Comparison of ENCODE assay signal across 1 cellular context in genomic region chr15:69121198-69121828, GRCh38.
TF ChIP-seq lines count a peak whose summit lies in the region.

No MANE protein-coding gene starts in this region.

TF ChIP-seq in K562, 482 proteins besides CTCF, POLR2A, EP300 and RAD21 (continued from another document):
- TF ChIP-seq PREB (CRISPR knock-in tag; IDR thresholded peaks at IDR 0.05), result no peak
- no peak for TF ChIP-seq ZNF695 (CRISPR knock-in tag; IDR thresholded peaks at IDR 0.05)
- TF ChIP-seq CEBPG (CRISPR knock-in tag; IDR thresholded peaks at IDR 0.05), result no peak
- peak in 1 of 2 experiments; percentile 44; a peak in 2 of 4 replicates for TF ChIP-seq CEBPG (tag; conservative IDR thresholded peaks at IDR 0.05 in 1 of 2, IDR thresholded peaks at IDR 0.05 in 1 of 2)
- TF ChIP-seq ZNF232 (CRISPR knock-in tag; IDR thresholded peaks at IDR 0.05), result no peak
- 0 out of 2 replicates have a peak, but pooled peaks have one; percentile 19 for TF ChIP-seq OTX1 (CRISPR knock-in tag; IDR thresholded peaks at IDR 0.05)
- TF ChIP-seq ZBTB5 (IDR thresholded peaks at IDR 0.05), result no peak
- no peak for TF ChIP-seq RBM39 (optimal IDR thresholded peaks at IDR 0.05; ENCODE audit: low read depth, low read length)
- no peak for TF ChIP-seq CBX1 (IDR thresholded peaks at IDR 0.05; ENCODE audit: low read depth)
- TF ChIP-seq ZNF830 (CRISPR knock-in tag; IDR thresholded peaks at IDR 0.05), result no peak
- no peak for TF ChIP-seq ZBTB9 (CRISPR knock-in tag; IDR thresholded peaks at IDR 0.05)
- TF ChIP-seq HEY1 (CRISPR knock-in tag; IDR thresholded peaks at IDR 0.05; ENCODE audit: borderline replicate concordance), result no peak
- no peak for TF ChIP-seq ESRRB (CRISPR knock-in tag; IDR thresholded peaks at IDR 0.05; ENCODE audit: borderline replicate concordance)
- peak; percentile 82 for TF ChIP-seq ZNF512 (tag; IDR thresholded peaks at IDR 0.05)
- 0 out of 2 replicates have a peak, but pooled peaks have one; percentile 64 for TF ChIP-seq ZBTB26 (CRISPR knock-in tag; IDR thresholded peaks at IDR 0.05)
- no peak for TF ChIP-seq CBX2 (IDR thresholded peaks at IDR 0.05; ENCODE audit: insufficient read depth, low read length, poor library complexity, severe bottlenecking)
- no peak for TF ChIP-seq ZNF212 (CRISPR knock-in tag; IDR thresholded peaks at IDR 0.05)
- TF ChIP-seq HDAC8 (tag; IDR thresholded peaks at IDR 0.05), result no peak
- no peak for TF ChIP-seq ATF7 (IDR thresholded peaks at IDR 0.05)
- TF ChIP-seq ZC3H11A (IDR thresholded peaks at IDR 0.05; ENCODE audit: low read depth, low read length), result no peak
- TF ChIP-seq VEZF1 (CRISPR knock-in tag; IDR thresholded peaks at IDR 0.05), result 0 out of 2 replicates have a peak, but pooled peaks have one; percentile 41
